23 cellular contexts compared by ENCODE assay signal in the genomic region with DNA sequence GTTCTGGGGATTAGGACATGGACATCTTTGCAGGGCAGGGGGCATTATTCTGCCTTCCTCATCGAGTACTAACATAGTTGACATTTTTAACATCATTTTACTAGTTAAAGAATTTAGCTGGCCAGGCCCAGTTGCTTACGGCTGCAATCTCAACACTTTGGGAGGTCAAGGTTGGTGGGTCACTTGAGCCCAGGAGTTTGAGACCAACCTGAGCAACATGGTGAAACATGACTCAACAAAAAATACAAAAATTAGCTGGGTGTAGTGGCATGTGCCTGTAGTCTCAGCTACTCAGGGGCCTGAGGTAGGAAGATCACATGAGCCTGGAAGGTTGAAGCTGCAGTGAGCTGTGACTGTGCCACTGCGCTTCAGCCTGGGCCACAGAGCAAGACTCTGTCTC.
"Had no signal": no experiment of that assay in that cellular context is flagged by ENCODE, and none has a peak within 500 bp of the region (broad histone marks: within the 10 kb centered on the region; RNA-seq: fewer than 3 reads in every experiment).

No MANE protein-coding gene starts in this region.

- H3K9me3 Mint-ChIP-seq: activated CD4-positive, alpha-beta memory T cell treated with anti-CD3 and anti-CD28 coated beads for 36 hours; activated CD4-positive, alpha-beta T cell treated with anti-CD3 and anti-CD28 coated beads, Interleukin-2, amount 10 ng/mL, durations not matched to agents 7 days and 5 days; activated naive CD4-positive, alpha-beta T cell treated with anti-CD3 and anti-CD28 coated beads for 36 hours; activated T-cell treated with anti-CD3 and anti-CD28 coated beads, Interleukin-2, amount 50 U/mL, for 4 hours; brain; central memory CD8-positive, alpha-beta T cell; T-helper 1 cell treated with Interleukin-12 subunit alpha and Interleukin-12 subunit beta and Interleukin-4 antibody, amounts not matched to agents 30 μg/mL and 1 μg/mL, for 36 hours had no signal

- H3K4me3 Mint-ChIP-seq: activated CD4-positive, alpha-beta memory T cell treated with anti-CD3 and anti-CD28 coated beads for 36 hours; activated CD4-positive, alpha-beta T cell treated with anti-CD3 and anti-CD28 coated beads, Interleukin-2, amount 10 ng/mL, durations not matched to agents 7 days and 5 days; activated naive CD4-positive, alpha-beta T cell treated with anti-CD3 and anti-CD28 coated beads for 36 hours; activated naive CD8-positive, alpha-beta T cell; activated T-cell treated with anti-CD3 and anti-CD28 coated beads, Interleukin-2, amount 50 U/mL, for 4 hours; brain; central memory CD8-positive, alpha-beta T cell; T-helper 1 cell treated with Interleukin-12 subunit alpha and Interleukin-12 subunit beta and Interleukin-4 antibody, amounts not matched to agents 30 μg/mL and 1 μg/mL, for 36 hours had no signal

- FAIRE-seq: astrocyte, TTC549 had no signal

- H3K27me3 Mint-ChIP-seq: activated CD4-positive, alpha-beta memory T cell treated with anti-CD3 and anti-CD28 coated beads for 36 hours had no signal

- H3K27ac Mint-ChIP-seq: activated CD4-positive, alpha-beta memory T cell treated with anti-CD3 and anti-CD28 coated beads for 36 hours; activated CD4-positive, alpha-beta T cell treated with anti-CD3 and anti-CD28 coated beads, Interleukin-2, amount 10 ng/mL, durations not matched to agents 7 days and 5 days; activated naive CD4-positive, alpha-beta T cell treated with anti-CD3 and anti-CD28 coated beads for 36 hours; activated naive CD8-positive, alpha-beta T cell; brain; T-helper 1 cell treated with Interleukin-12 subunit alpha and Interleukin-12 subunit beta and Interleukin-4 antibody, amounts not matched to agents 30 μg/mL and 1 μg/mL, for 36 hours had no signal

- DNase-seq: activated CD4-positive, alpha-beta memory T cell treated with anti-CD3 and anti-CD28 coated beads for 36 hours; activated CD4-positive, alpha-beta T cell treated with anti-CD3 and anti-CD28 coated beads, Interleukin-2, amount 10 ng/mL, durations not matched to agents 7 days and 5 days; activated CD4-positive, CD25-positive, alpha-beta regulatory T cell; activated CD8-positive, alpha-beta memory T cell treated with anti-CD3 and anti-CD28 coated beads for 24 hours; activated gamma-delta T cell; activated naive CD4-positive, alpha-beta T cell treated with anti-CD3 and anti-CD28 coated beads for 36 hours; activated T-cell treated with anti-CD3 and anti-CD28 coated beads, Interleukin-2, amount 50 U/mL, for 4 hours; amygdala; Kasumi-1; NCI-H146; NCI-H187 treated with DMSO at 0.1 percent for 48 hours; NCI-H2081 treated with DMSO at 0.1 percent for 48 hours; NCI-H446; NCI-H524; PC-3; SHP77 treated with DMSO at 0.1 percent for 48 hours; T-helper 9 cell had no signal

- ATAC-seq: activated T-cell treated with anti-CD3 and anti-CD28 coated beads, Interleukin-2, amount 50 U/mL, for 4 hours; PC-3 had no signal

- H3K36me3 Mint-ChIP-seq: activated CD4-positive, alpha-beta memory T cell treated with anti-CD3 and anti-CD28 coated beads for 36 hours; brain had no signal
